Comparison of ENCODE assay signal across 22 cellular contexts in genomic region chr16:1584926-1585487, GRCh38.
"Had no signal": no experiment of that assay in that cellular context is flagged by ENCODE, and none has a peak within 500 bp of the region (broad histone marks: within the 10 kb centered on the region; RNA-seq: fewer than 3 reads in every experiment).

No MANE protein-coding gene starts in this region.

- H3K4me1 ChIP-seq: heart left ventricle, sigmoid colon, uterus had no signal

- H3K9me3 ChIP-seq: heart left ventricle, sigmoid colon, uterus had no signal

- H3K36me3 ChIP-seq: uterus had no signal

- H3K27ac ChIP-seq: cardiac muscle cell, heart left ventricle, sigmoid colon, uterus had no signal

- H3K27ac Mint-ChIP-seq: activated CD4-positive, alpha-beta memory T cell treated with anti-CD3 and anti-CD28 coated beads for 36 hours; activated naive CD4-positive, alpha-beta T cell treated with anti-CD3 and anti-CD28 coated beads for 36 hours; activated naive CD8-positive, alpha-beta T cell treated with anti-CD3 and anti-CD28 coated beads, Interleukin-2, amount 10 ng/mL, durations not matched to agents 7 days and 5 days; activated T-cell treated with anti-CD3 and anti-CD28 coated beads, Interleukin-2, amount 50 U/mL, for 72 hours; memory B cell; natural killer cell treated with Interleukin-12 subunit alpha and Interleukin-12 subunit beta and Interleukin-15 and Interleukin-18, amount 100 ng/mL, for 72 hours; stimulated activated memory B cell treated with anti-CD40 and anti-IgM and Interleukin-4, amounts not matched to agents 10 μg/mL and 1 μg/mL and 100 μg/mL, for 72 hours had no signal

- FAIRE-seq: frontal cortex, islet of Langerhans had no signal

- H3K27me3 Mint-ChIP-seq: activated CD4-positive, alpha-beta memory T cell treated with anti-CD3 and anti-CD28 coated beads for 36 hours; activated naive CD8-positive, alpha-beta T cell treated with anti-CD3 and anti-CD28 coated beads, Interleukin-2, amount 10 ng/mL, durations not matched to agents 7 days and 5 days; memory B cell; natural killer cell treated with Interleukin-12 subunit alpha and Interleukin-12 subunit beta and Interleukin-15 and Interleukin-18, amount 100 ng/mL, for 72 hours; stimulated activated memory B cell treated with anti-CD40 and anti-IgM and Interleukin-4, amounts not matched to agents 10 μg/mL and 1 μg/mL and 100 μg/mL, for 72 hours had no signal

- H3K4me2 ChIP-seq: smooth muscle cell had no signal

- H3K4me1 Mint-ChIP-seq: stimulated activated memory B cell treated with anti-CD40 and anti-IgM and Interleukin-4, amounts not matched to agents 10 μg/mL and 1 μg/mL and 100 μg/mL, for 72 hours had no signal

- H3K4me3 ChIP-seq: cardiac muscle cell, heart left ventricle, sigmoid colon, smooth muscle cell, uterus had no signal

- H3K27me3 ChIP-seq: cardiac muscle cell, heart left ventricle, sigmoid colon, uterus had no signal

- H3K36me3 Mint-ChIP-seq: activated CD4-positive, alpha-beta memory T cell treated with anti-CD3 and anti-CD28 coated beads for 36 hours; natural killer cell treated with Interleukin-12 subunit alpha and Interleukin-12 subunit beta and Interleukin-15 and Interleukin-18, amount 100 ng/mL, for 72 hours had no signal

- DNase-seq: activated CD4-positive, alpha-beta memory T cell treated with anti-CD3 and anti-CD28 coated beads for 36 hours; activated CD4-positive, alpha-beta T cell treated with anti-CD3 and anti-CD28 coated beads for 48 hours; activated effector memory CD4-positive, alpha-beta T cell treated with Interleukin-2 at 50 U/mL for 16 hours; activated naive CD4-positive, alpha-beta T cell treated with anti-CD3 and anti-CD28 coated beads for 36 hours; activated naive CD8-positive, alpha-beta T cell treated with anti-CD3 and anti-CD28 coated beads, Interleukin-2, amount 10 ng/mL, durations not matched to agents 7 days and 5 days; activated T-cell treated with anti-CD3 and anti-CD28 coated beads, Interleukin-2, amount 50 U/mL, for 72 hours; amniotic stem cell; effector CD4-positive, alpha-beta T cell; heart left ventricle; left cardiac atrium; sigmoid colon; stimulated activated CD4-positive, alpha-beta T cell treated with anti-CD3 and anti-CD28 coated beads, Interleukin-15, amount 100 ng/mL, for 24 hours; trophoblast cell; uterus had no signal

- H3K4me3 Mint-ChIP-seq: activated CD4-positive, alpha-beta memory T cell treated with anti-CD3 and anti-CD28 coated beads for 36 hours; activated naive CD4-positive, alpha-beta T cell treated with anti-CD3 and anti-CD28 coated beads for 36 hours; activated naive CD8-positive, alpha-beta T cell treated with anti-CD3 and anti-CD28 coated beads, Interleukin-2, amount 10 ng/mL, durations not matched to agents 7 days and 5 days; activated T-cell treated with anti-CD3 and anti-CD28 coated beads, Interleukin-2, amount 50 U/mL, for 72 hours; memory B cell; natural killer cell treated with Interleukin-12 subunit alpha and Interleukin-12 subunit beta and Interleukin-15 and Interleukin-18, amount 100 ng/mL, for 72 hours; stimulated activated memory B cell treated with anti-CD40 and anti-IgM and Interleukin-4, amounts not matched to agents 10 μg/mL and 1 μg/mL and 100 μg/mL, for 72 hours had no signal

- ATAC-seq: activated T-cell treated with anti-CD3 and anti-CD28 coated beads, Interleukin-2, amount 50 U/mL, for 72 hours; esophagus mucosa; heart left ventricle; left cardiac atrium; natural killer cell treated with Interleukin-12 subunit alpha and Interleukin-12 subunit beta and Interleukin-15 and Interleukin-18, amount 100 ng/mL, for 72 hours; stimulated activated memory B cell treated with anti-CD40 and anti-IgM and Interleukin-4, amounts not matched to agents 10 μg/mL and 1 μg/mL and 100 μg/mL, for 72 hours had no signal

- H3K9me3 Mint-ChIP-seq: activated CD4-positive, alpha-beta memory T cell treated with anti-CD3 and anti-CD28 coated beads for 36 hours; activated naive CD4-positive, alpha-beta T cell treated with anti-CD3 and anti-CD28 coated beads for 36 hours; activated naive CD8-positive, alpha-beta T cell treated with anti-CD3 and anti-CD28 coated beads, Interleukin-2, amount 10 ng/mL, durations not matched to agents 7 days and 5 days; activated T-cell treated with anti-CD3 and anti-CD28 coated beads, Interleukin-2, amount 50 U/mL, for 72 hours; natural killer cell treated with Interleukin-12 subunit alpha and Interleukin-12 subunit beta and Interleukin-15 and Interleukin-18, amount 100 ng/mL, for 72 hours had no signal
